33 cellular contexts compared by ENCODE assay signal in the genomic region with DNA sequence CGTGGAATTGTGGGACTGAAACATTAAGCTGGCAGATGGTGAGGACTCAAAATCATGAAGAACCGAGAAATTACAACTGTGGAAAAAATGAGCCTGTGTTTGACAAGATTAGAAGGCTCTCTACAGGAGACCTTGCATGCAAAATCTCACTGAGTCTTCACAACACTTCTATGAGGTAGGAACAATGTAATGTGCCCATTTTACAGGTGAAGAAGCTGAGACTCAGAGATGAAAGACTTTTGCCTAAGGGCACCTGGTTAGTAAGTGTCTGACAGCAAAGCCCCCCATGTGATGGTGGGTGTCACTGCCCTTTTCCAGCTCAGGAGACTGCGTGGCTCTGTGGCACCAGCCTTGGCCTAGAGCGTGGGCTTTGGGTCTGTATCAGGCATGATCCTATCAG. TPM values are rescaled to one million over a fixed set of nuclear protein-coding genes. Genes with fewer than 3 reads are reported as not detected.
"Had no signal": no experiment of that assay in that cellular context is flagged by ENCODE, and none has a peak within 500 bp of the region (broad histone marks: within the 10 kb centered on the region; RNA-seq: fewer than 3 reads in every experiment).

No MANE protein-coding gene starts in this region.

- H3K27ac ChIP-seq: ascending aorta, cardiac muscle cell, VCaP had no signal

- FAIRE-seq: bronchial epithelial cell, TTC549 had no signal

- DNase-seq: activated CD4-positive, alpha-beta memory T cell treated with anti-CD3 and anti-CD28 coated beads, Interleukin-2, amount 10 ng/mL, durations not matched to agents 7 days and 5 days; activated CD4-positive, alpha-beta T cell treated with anti-CD3 and anti-CD28 coated beads for 1 hour; activated CD4-positive, alpha-beta T cell treated with anti-CD3 and anti-CD28 coated beads for 36 hours; activated CD4-positive, alpha-beta T cell treated with anti-CD3 and anti-CD28 coated beads for 48 hours; activated CD4-positive, alpha-beta T cell treated with anti-CD3 and anti-CD28 coated beads, Interleukin-2, amount 10 ng/mL, durations not matched to agents 7 days and 5 days; activated CD4-positive, alpha-beta T cell treated with anti-CD3 and anti-CD28 coated beads, Interleukin-2, amount 50 U/mL, for 48 hours; activated CD4-positive, CD25-positive, alpha-beta regulatory T cell; activated CD8-positive, alpha-beta memory T cell treated with anti-CD3 and anti-CD28 coated beads for 24 hours; activated CD8-positive, alpha-beta memory T cell treated with anti-CD3 and anti-CD28 coated beads, Interleukin-2, amount 10 ng/mL, durations not matched to agents 7 days and 5 days; activated CD8-positive, alpha-beta memory T cell treated with anti-CD3 and anti-CD28 coated beads, Interleukin-2, amount 50 U/mL, for 48 hours; activated CD8-positive, alpha-beta T cell treated with anti-CD3 and anti-CD28 coated beads, Interleukin-2, amount 10 ng/mL, durations not matched to agents 7 days and 5 days; activated effector memory CD4-positive, alpha-beta T cell treated with Interleukin-2 at 50 U/mL for 16 hours; activated gamma-delta T cell; activated naive CD4-positive, alpha-beta T cell treated with anti-CD3 and anti-CD28 coated beads, Interleukin-2, amount 10 ng/mL, durations not matched to agents 7 days and 5 days; activated naive CD4-positive, alpha-beta T cell treated with Interleukin-2 at 50 U/mL for 16 hours; activated naive CD8-positive, alpha-beta T cell treated with anti-CD3 and anti-CD28 coated beads, Interleukin-2, amount 10 ng/mL, durations not matched to agents 7 days and 5 days; activated naive CD8-positive, alpha-beta T cell treated with anti-CD3 and anti-CD28 coated beads, Interleukin-2, amount 50 U/mL, for 24 hours; activated T-cell treated with anti-CD3 and anti-CD28 coated beads, Interleukin-2, amount 50 U/mL, for 24 hours; activated T-cell treated with anti-CD3 and anti-CD28 coated beads, Interleukin-2, amount 50 U/mL, for 48 hours; amygdala; anterior cingulate cortex; caudate nucleus; cerebellar nuclear complex; T-helper 2 cell; T-helper 9 cell had no signal

- H3K27me3 ChIP-seq: ascending aorta, cardiac muscle cell had no signal

- H3K4me3 ChIP-seq: ascending aorta, cardiac muscle cell had no signal

- H3K9me3 ChIP-seq: ascending aorta had no signal

- H3K36me3 ChIP-seq: ascending aorta, cardiac muscle cell had no signal

- ATAC-seq: activated CD4-positive, alpha-beta T cell treated with anti-CD3 and anti-CD28 coated beads for 36 hours; activated CD4-positive, CD25-positive, alpha-beta regulatory T cell treated with anti-CD3 and anti-CD28 coated beads, Interleukin-2, amount 50 U/mL, for 24 hours; activated CD8-positive, alpha-beta memory T cell treated with anti-CD3 and anti-CD28 coated beads, Interleukin-2, amount 10 ng/mL, durations not matched to agents 7 days and 5 days; activated CD8-positive, alpha-beta T cell treated with anti-CD3 and anti-CD28 coated beads, Interleukin-2, amount 10 ng/mL, durations not matched to agents 7 days and 5 days; activated naive CD8-positive, alpha-beta T cell treated with anti-CD3 and anti-CD28 coated beads, Interleukin-2, amount 50 U/mL, for 24 hours; WTC11 had no signal

- H3K4me1 ChIP-seq: ascending aorta had no signal

RNA-seq across cellular contexts. Expression of gene OPRD1, which starts 21.0 kb away (rescaled TPM):
- total RNA-seq: activated CD4-positive, alpha-beta memory T cell treated with anti-CD3 and anti-CD28 coated beads, Interleukin-2, amount 10 ng/mL, durations not matched to agents 7 days and 5 days; activated CD4-positive, alpha-beta T cell treated with anti-CD3 and anti-CD28 coated beads, Interleukin-2, amount 10 ng/mL, durations not matched to agents 7 days and 5 days; activated CD8-positive, alpha-beta memory T cell treated with anti-CD3 and anti-CD28 coated beads, Interleukin-2, amount 10 ng/mL, durations not matched to agents 7 days and 5 days; activated CD8-positive, alpha-beta T cell treated with anti-CD3 and anti-CD28 coated beads, Interleukin-2, amount 10 ng/mL, durations not matched to agents 7 days and 5 days; activated naive CD8-positive, alpha-beta T cell treated with anti-CD3 and anti-CD28 coated beads, Interleukin-2, amount 10 ng/mL, durations not matched to agents 7 days and 5 days; activated T-helper 2 cell treated with anti-CD3 and anti-CD28 coated beads, Interferon-gamma antibody, Interleukin-2, Interleukin-4, amounts not matched to agents 10 μg/mL and 5 μg/mL and 100 μg/mL, durations not matched to agents 14 hours and 24 hours and 36 hours; ascending aorta had no signal
